Comparison of ENCODE assay signal across 12 cellular contexts in genomic region chr4:21888195-21888976, GRCh38.
DNase-seq lines count a peak whose midpoint lies in the region; ATAC-seq and TF ChIP-seq lines count a peak whose summit lies in the region.
"Had no signal": no experiment of that assay in that cellular context is flagged by ENCODE, and none has a peak within 500 bp of the region (broad histone marks: within the 10 kb centered on the region; RNA-seq: fewer than 3 reads in every experiment).

No MANE protein-coding gene starts in this region.

- TF ChIP-seq CTCF in natural killer cell (IDR thresholded peaks at IDR 0.05), result no peak

- H3K9me3 ChIP-seq in SJSA1 (replicated peaks), result no peaks in the 10 kb centered on the region

- no peak overlapping the region for H3K27ac Mint-ChIP-seq in natural killer cell
- H3K27ac Mint-ChIP-seq: T-cell had no signal

- H3K27me3 ChIP-seq in SJSA1 (replicated peaks), result no peaks in the 10 kb centered on the region

- peak; percentile 76 for DNase-seq in GM04504 (ENCODE audit: low read depth)
- DNase-seq in SJSA1 (ENCODE audit: low read depth in 1 of 2, low spot score in 2 of 2), result peak; percentile 44 to 65
- DNase-seq in hepatic stellate cell (ENCODE audit: low spot score), result peak; percentile 12
- no peak for DNase-seq in natural killer cell
- no peak for DNase-seq in NCI-H2107 (lab: John Stamatoyannopoulos, UW)
- no peak for DNase-seq in stimulated activated CD4-positive, alpha-beta T cell treated with anti-CD3 and anti-CD28 coated beads, Interleukin-2, amount 100 ng/mL, for 48 hours
- DNase-seq: cerebellar nuclear complex; stimulated activated CD4-positive, alpha-beta T cell treated with anti-CD3 and anti-CD28 coated beads, Interleukin-4, amount 100 ng/mL, for 24 hours; T-cell had no signal

- H3K27ac ChIP-seq in SJSA1, result peak overlapping the region; percentile 69

- H3K4me1 ChIP-seq in SJSA1 (replicated peaks), result peaks cover 15% of the 10 kb centered on the region

- peaks cover 3% of the 10 kb centered on the region for H3K36me3 Mint-ChIP-seq in natural killer cell
- H3K36me3 Mint-ChIP-seq: T-cell had no signal

- no peak overlapping the region for H3K4me3 Mint-ChIP-seq in natural killer cell
- H3K4me3 Mint-ChIP-seq: T-cell had no signal

- H3K9me3 Mint-ChIP-seq in natural killer cell, result peaks cover 3 to 9% of the 10 kb centered on the region in 2 donors

- H3K36me3 ChIP-seq in SJSA1, result no peaks in the 10 kb centered on the region

- ATAC-seq in HG02623 (IDR thresholded peaks at IDR 0.05; ENCODE audit: unreplicated experiment) (peak; percentile 68), GM18519 (IDR thresholded peaks at IDR 0.05; ENCODE audit: low FRiP score, unreplicated experiment) (no peak), natural killer cell (no peak)
- ATAC-seq: T-cell had no signal

- intact Hi-C loops in natural killer cell (cut with micrococcal nuclease), result no loop called here

- H3K4me3 ChIP-seq in SJSA1, result no peak overlapping the region
- H3K4me3 ChIP-seq: lung had no signal

- H3K27me3 Mint-ChIP-seq in natural killer cell (ENCODE audit: low read depth in 2 of 2), result no peaks in the 10 kb centered on the region
- H3K27me3 Mint-ChIP-seq: T-cell had no signal

- no peaks in the 10 kb centered on the region for H3K4me1 Mint-ChIP-seq in natural killer cell
- H3K4me1 Mint-ChIP-seq: T-cell had no signal

Comparison
In these comparisons a context has a peak if more than half of its experiments do, and no peak if none do; other contexts are left out.
1. DNase-seq: peak in GM04504 (single experiment), SJSA1 (2 of 2) and hepatic stellate cell (single experiment); none in natural killer cell (single experiment), NCI-H2107 (single experiment) and stimulated activated CD4-positive, alpha-beta T cell treated with anti-CD3 and anti-CD28 coated beads, Interleukin-2, amount 100 ng/mL, for 48 hours (0 of 2).